In genomic region chr18:3012920-3013810, GRCh38 we compare ENCODE assay signal across 8 cellular contexts.
DNase-seq lines count a peak whose midpoint lies in the region; ATAC-seq and FAIRE-seq lines count a peak whose summit lies in the region.

Gene LPIN2, minus strand, starts transcription at chr18:3013144. Its CDS starts 52,304 bp downstream, at chr18:2960840.

- ATAC-seq in GM21381 (IDR thresholded peaks at IDR 0.05; ENCODE audit: unreplicated experiment): peak; percentile 90
- peak; percentile 85 for ATAC-seq in effector memory CD8-positive, alpha-beta T cell (replicated peaks)

- peak; percentile 95 for DNase-seq in COR-L47 (lab: John Stamatoyannopoulos, UW)
- DNase-seq in HTR-8/SVneo (ENCODE audit: insufficient read length, low spot score): peak; percentile 82
- DNase-seq in NOMO-1 treated with DMSO at 0.1 percent for 48 hours (lab: John Stamatoyannopoulos, UW; ENCODE audit: unreplicated experiment): peak; percentile 94
- peak; percentile 91 to 93 for DNase-seq in activated CD8-positive, alpha-beta memory T cell treated with anti-CD3 and anti-CD28 coated beads for 4 hours (ENCODE audit: low read depth in 2 of 2)
- peak; percentile 97 to 98 (median 98) for DNase-seq in effector memory CD8-positive, alpha-beta T cell
- peak; percentile 97 for DNase-seq in medulla oblongata (ENCODE audit: extremely low spot score)
- DNase-seq in stimulated activated CD4-positive, alpha-beta T cell treated with anti-CD3 and anti-CD28 coated beads, TNF-alpha, amount 100 ng/mL, for 48 hours (ENCODE audit: low read depth in 3 of 3): peak; percentile 89 to 96 (median 96)

- H3K27ac Mint-ChIP-seq in effector memory CD8-positive, alpha-beta T cell: peak within 1 kb of the TSS; percentile 93 to 96

- H3K4me1 Mint-ChIP-seq in effector memory CD8-positive, alpha-beta T cell (ENCODE audit: low read depth in 2 of 2): peaks cover 18 to 54% of the 10 kb centered on the region in 2 donors

- peaks cover 9 to 12% of the 10 kb centered on the region in 2 donors for H3K27me3 Mint-ChIP-seq in effector memory CD8-positive, alpha-beta T cell

- FAIRE-seq in HTR-8/SVneo (lab: Jason Lieb, UNC): no peak

- peaks cover 35% of the 10 kb centered on the region for H3K36me3 Mint-ChIP-seq in effector memory CD8-positive, alpha-beta T cell (ENCODE audit: insufficient read depth)

- H3K9me3 Mint-ChIP-seq in effector memory CD8-positive, alpha-beta T cell: no peaks in the 10 kb centered on the region

- peak within 1 kb of the TSS; percentile 82 to 92 for H3K4me3 Mint-ChIP-seq in effector memory CD8-positive, alpha-beta T cell

Comparison
In these comparisons a context has a peak if more than half of its experiments do, and no peak if none do; other contexts are left out.
1. Peak in every context shown above with its lines: DNase-seq and ATAC-seq.